ENCODE assay signal across 16 cellular contexts in the genomic region with DNA sequence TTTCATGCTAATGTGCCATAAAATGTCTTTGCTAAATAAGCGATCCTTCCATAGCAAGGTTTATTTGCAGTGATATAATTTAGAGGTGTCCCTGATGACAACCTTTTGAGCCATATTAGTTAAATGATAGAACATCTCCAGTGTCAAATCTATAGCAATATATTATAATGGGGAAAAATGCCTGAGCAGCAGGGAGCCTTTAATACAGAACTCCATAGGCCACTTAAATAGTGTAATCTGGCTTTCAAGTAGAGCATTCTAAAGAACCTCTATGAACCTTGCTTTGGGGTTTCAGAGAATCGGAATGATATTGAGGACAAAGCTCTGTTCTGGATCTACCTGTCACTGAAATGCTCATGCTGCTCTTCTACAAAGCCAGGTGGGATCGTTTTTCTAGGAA.
DNase-seq lines count a peak whose midpoint lies in the region; ATAC-seq and TF ChIP-seq lines count a peak whose summit lies in the region.
"Had no signal": no experiment of that assay in that cellular context is flagged by ENCODE, and none has a peak within 500 bp of the region (broad histone marks: within the 10 kb centered on the region; RNA-seq: fewer than 3 reads in every experiment).

No MANE protein-coding gene starts in this region.

- no peak for DNase-seq in stimulated activated naive CD8-positive, alpha-beta T cell treated with anti-CD3 and anti-CD28 coated beads, Interleukin-15, amount 100 ng/mL, for 72 hours
- DNase-seq in activated B cell treated with CpG ODN at 0.5 μM for 24 hours (no peak), DMS53 treated with DMSO at 0.1 percent for 48 hours (lab: John Stamatoyannopoulos, UW; ENCODE audit: unreplicated experiment) (no peak), amygdala (lab: John Stamatoyannopoulos, UW) (no peak)
- DNase-seq in activated CD8-positive, alpha-beta memory T cell treated with anti-CD3 and anti-CD28 coated beads, Interleukin-2, amount 50 U/mL, for 4 hours = no peak
- DNase-seq: DMS 273 treated with DMSO at 0.1 percent for 48 hours, NCI-H1105, NCI-H1694 treated with DMSO at 0.1 percent for 48 hours, NCI-H2107, NCI-H446 treated with DMSO at 0.1 percent for 48 hours, RPMI8226, SIG-M5 had no signal

- H3K4me1 Mint-ChIP-seq in stimulated activated naive CD8-positive, alpha-beta T cell treated with anti-CD3 and anti-CD28 coated beads, Interleukin-15, Interleukin-2, amounts not matched to agents 100 ng/mL and 50 ng/mL, for 24 hours (ENCODE audit: low read depth) = peaks cover 26% of the 10 kb centered on the region
- H3K4me1 Mint-ChIP-seq in stimulated activated naive CD8-positive, alpha-beta T cell treated with anti-CD3 and anti-CD28 coated beads, Interleukin-15, amount 100 ng/mL, for 72 hours = peaks cover 23% of the 10 kb centered on the region
- H3K4me1 Mint-ChIP-seq in activated B cell treated with CpG ODN at 0.5 μM for 24 hours = peaks cover 25% of the 10 kb centered on the region

- H3K9me3 Mint-ChIP-seq in stimulated activated naive CD8-positive, alpha-beta T cell treated with anti-CD3 and anti-CD28 coated beads, Interleukin-15, Interleukin-2, amounts not matched to agents 100 ng/mL and 50 ng/mL, for 24 hours = no peaks in the 10 kb centered on the region
- H3K9me3 Mint-ChIP-seq in stimulated activated naive CD8-positive, alpha-beta T cell treated with anti-CD3 and anti-CD28 coated beads, Interleukin-15, amount 100 ng/mL, for 72 hours = no peaks in the 10 kb centered on the region
- H3K9me3 Mint-ChIP-seq in activated B cell treated with CpG ODN at 0.5 μM for 24 hours = no peaks in the 10 kb centered on the region
- H3K9me3 Mint-ChIP-seq: IgD-negative memory B cell had no signal

- POLR2A ChIA-PET in activated B cell treated with CpG ODN at 0.5 μM for 24 hours (lab: Charles Lee) = interaction anchor here (0.8 to 1.3 kb wide), 3 partner anchors 93 to 334 kb away, joined by 3 to 5 read pairs (median 3); no protein-coding TSS in a partner anchor

- no peak for TF ChIP-seq CTCF in activated B cell treated with CpG ODN at 0.5 μM for 24 hours (IDR thresholded peaks at IDR 0.05)

- H3K27ac Mint-ChIP-seq in stimulated activated naive CD8-positive, alpha-beta T cell treated with anti-CD3 and anti-CD28 coated beads, Interleukin-15, Interleukin-2, amounts not matched to agents 100 ng/mL and 50 ng/mL, for 24 hours = no peak overlapping the region
- H3K27ac Mint-ChIP-seq in stimulated activated naive CD8-positive, alpha-beta T cell treated with anti-CD3 and anti-CD28 coated beads, Interleukin-15, amount 100 ng/mL, for 72 hours = no peak overlapping the region
- H3K27ac Mint-ChIP-seq in activated B cell treated with CpG ODN at 0.5 μM for 24 hours = no peak overlapping the region
- H3K27ac Mint-ChIP-seq: CD14-positive monocyte, IgD-negative memory B cell had no signal

- intact Hi-C loops in activated B cell treated with CpG ODN at 0.5 μM for 24 hours (cut with micrococcal nuclease) = no loop called here

- CTCF ChIA-PET in activated B cell treated with CpG ODN at 0.5 μM for 24 hours (lab: Charles Lee) = no interaction called here

- H3K27me3 Mint-ChIP-seq in stimulated activated naive CD8-positive, alpha-beta T cell treated with anti-CD3 and anti-CD28 coated beads, Interleukin-15, Interleukin-2, amounts not matched to agents 100 ng/mL and 50 ng/mL, for 24 hours = peaks cover 3% of the 10 kb centered on the region
- H3K27me3 Mint-ChIP-seq in stimulated activated naive CD8-positive, alpha-beta T cell treated with anti-CD3 and anti-CD28 coated beads, Interleukin-15, amount 100 ng/mL, for 72 hours = no peaks in the 10 kb centered on the region
- no peaks in the 10 kb centered on the region for H3K27me3 Mint-ChIP-seq in activated B cell treated with CpG ODN at 0.5 μM for 24 hours
- H3K27me3 Mint-ChIP-seq: IgD-negative memory B cell had no signal

- H3K4me3 Mint-ChIP-seq in stimulated activated naive CD8-positive, alpha-beta T cell treated with anti-CD3 and anti-CD28 coated beads, Interleukin-15, Interleukin-2, amounts not matched to agents 100 ng/mL and 50 ng/mL, for 24 hours = peak overlapping the region; percentile 15
- H3K4me3 Mint-ChIP-seq in stimulated activated naive CD8-positive, alpha-beta T cell treated with anti-CD3 and anti-CD28 coated beads, Interleukin-15, amount 100 ng/mL, for 72 hours = no peak overlapping the region
- peak overlapping the region; percentile 12 for H3K4me3 Mint-ChIP-seq in activated B cell treated with CpG ODN at 0.5 μM for 24 hours
- H3K4me3 Mint-ChIP-seq: CD14-positive monocyte had no signal

- no peak for ATAC-seq in stimulated activated naive CD8-positive, alpha-beta T cell treated with anti-CD3 and anti-CD28 coated beads, Interleukin-15, amount 100 ng/mL, for 72 hours
- ATAC-seq in HG03354 (IDR thresholded peaks at IDR 0.05; ENCODE audit: poor library complexity, severe bottlenecking, unreplicated experiment) (peak; percentile 10), activated B cell treated with CpG ODN at 0.5 μM for 24 hours (ENCODE audit: low read depth) (no peak)

- no peaks in the 10 kb centered on the region for H3K36me3 Mint-ChIP-seq in stimulated activated naive CD8-positive, alpha-beta T cell treated with anti-CD3 and anti-CD28 coated beads, Interleukin-15, Interleukin-2, amounts not matched to agents 100 ng/mL and 50 ng/mL, for 24 hours (ENCODE audit: low read depth)
- no peaks in the 10 kb centered on the region for H3K36me3 Mint-ChIP-seq in activated B cell treated with CpG ODN at 0.5 μM for 24 hours (ENCODE audit: low read depth)
- H3K36me3 Mint-ChIP-seq: CD14-positive monocyte, IgD-negative memory B cell had no signal

Comparison
In these comparisons a context has a peak if more than half of its experiments do, and no peak if none do; other contexts are left out.
1. H3K4me3 Mint-ChIP-seq: peak in stimulated activated naive CD8-positive, alpha-beta T cell treated with anti-CD3 and anti-CD28 coated beads, Interleukin-15, Interleukin-2, amounts not matched to agents 100 ng/mL and 50 ng/mL, for 24 hours (single experiment) and activated B cell treated with CpG ODN at 0.5 μM for 24 hours (single experiment); none in stimulated activated naive CD8-positive, alpha-beta T cell treated with anti-CD3 and anti-CD28 coated beads, Interleukin-15, amount 100 ng/mL, for 72 hours (0 of 2).